ENCODE assay signal across 16 cellular contexts in genomic region chr3:169334994-169335393, GRCh38.
DNase-seq lines count a peak whose midpoint lies in the region; ATAC-seq and TF ChIP-seq lines count a peak whose summit lies in the region.
"Had no signal": no experiment of that assay in that cellular context is flagged by ENCODE, and none has a peak within 500 bp of the region (broad histone marks: within the 10 kb centered on the region; RNA-seq: fewer than 3 reads in every experiment).

No MANE protein-coding gene starts in this region.

- ATAC-seq in HG02973 (IDR thresholded peaks at IDR 0.05; ENCODE audit: unreplicated experiment) (no peak), GM19351 (IDR thresholded peaks at IDR 0.05; ENCODE audit: unreplicated experiment) (no peak)
- ATAC-seq: Right ventricle myocardium inferior had no signal

- CTCF ChIA-PET in GM10248 (lab: Yijun Ruan, JAX): no interaction called here

- POLR2A ChIA-PET in GM10248 (lab: Yijun Ruan, JAX): no interaction called here

- peak; percentile 43 for DNase-seq in RPMI8226
- DNase-seq in dermis blood vessel endothelial cell: peak; percentile 29
- peak; percentile 33 to 51 for DNase-seq in lung microvascular endothelial cell (ENCODE audit: low read depth in 2 of 2)
- peak; percentile 6 for DNase-seq in stromal cell of bone marrow (ENCODE audit: low read depth)
- DNase-seq in GM10248 (ENCODE audit: extremely low spot score): no peak
- DNase-seq: AML-193; HFFc6; Kasumi-1; NCI-H1092 treated with DMSO at 0.1 percent for 48 hours; NCI-H2081 treated with DMSO at 0.1 percent for 48 hours; NCI-H446 treated with DMSO at 0.1 percent for 48 hours; NK-92 treated with Interleukin-12 subunit alpha and Interleukin-12 subunit beta, amount 100 ng/mL, for 24 hours; Peyer's patch had no signal

- TF ChIP-seq CTCF in GM10248 (IDR thresholded peaks at IDR 0.05; ENCODE audit: control extremely low read depth, extremely low read depth, low read depth, missing control alignments): no peak
